8 cellular contexts compared by ENCODE assay signal in the genomic region with DNA sequence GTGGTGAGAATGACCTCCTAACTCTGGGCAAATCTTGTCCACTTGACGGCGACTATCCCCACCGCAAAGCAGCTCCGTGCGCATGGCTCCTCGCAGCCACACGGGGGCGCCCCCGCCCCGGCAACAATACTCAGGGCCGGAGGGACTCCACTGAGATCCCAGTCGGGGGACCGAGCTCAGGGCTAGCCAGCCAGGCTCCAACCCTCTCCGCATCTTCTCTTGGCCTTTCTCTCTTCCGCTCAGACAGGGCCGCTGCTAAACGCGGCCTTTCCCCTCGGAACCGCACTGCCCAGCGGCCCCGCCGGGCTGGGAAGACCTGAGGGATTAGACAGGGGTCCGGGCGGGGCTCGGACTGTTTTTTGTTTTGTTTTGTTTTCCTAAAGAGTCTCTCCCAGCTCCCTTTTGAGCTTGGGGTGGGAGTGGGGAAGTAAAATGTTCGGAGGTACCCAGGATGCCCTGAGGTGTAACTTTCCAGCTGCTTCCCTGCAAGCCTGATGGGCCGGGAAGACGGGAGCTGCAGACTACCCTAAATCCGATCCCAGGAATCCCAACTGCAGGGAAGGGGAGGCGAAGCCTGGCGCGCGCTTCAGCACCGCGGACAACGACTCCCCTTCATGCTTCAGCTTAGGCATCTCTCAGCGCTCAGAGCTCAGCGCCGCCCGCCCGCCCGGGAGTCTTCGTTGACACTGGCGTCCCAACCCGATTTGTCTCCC. TPM values are rescaled to one million over a fixed set of nuclear protein-coding genes. Genes with fewer than 3 reads are reported as not detected.
DNase-seq lines count a peak whose midpoint lies in the region; ATAC-seq and TF ChIP-seq lines count a peak whose summit lies in the region.

No MANE protein-coding gene starts in this region.

- DNase-seq in NCI-H1694 treated with DMSO at 0.1 percent for 48 hours (lab: John Stamatoyannopoulos, UW) (peak; percentile 46), UCSD-AML1 (lab: John Stamatoyannopoulos, UW; ENCODE audit: unreplicated experiment) (peak; percentile 82), brain microvascular endothelial cell (peak; percentile 77), gastrocnemius medialis (peak; percentile 40 to 60)

- H3K9me3 ChIP-seq in iPS-15b (ENCODE audit: control insufficient read depth, insufficient read depth, low read length) (no peaks in the 10 kb centered on the region), gastrocnemius medialis (no peaks in the 10 kb centered on the region)

- TF ChIP-seq CTCF in GM12875 (IDR thresholded peaks at IDR 0.05; ENCODE audit: borderline replicate concordance, insufficient read depth, low read depth, low read length), result peak; percentile 97
- peak; percentile 99 for TF ChIP-seq CTCF in brain microvascular endothelial cell (IDR thresholded peaks at IDR 0.05; ENCODE audit: low read depth, low read length, missing control alignments)
- peak; percentile 72 to 95 (median 89) for TF ChIP-seq CTCF in gastrocnemius medialis (IDR thresholded peaks at IDR 0.05 in 4 of 5, conservative IDR thresholded peaks at IDR 0.05 in 1 of 5)

- H3K4me1 ChIP-seq in iPS-15b (ENCODE audit: control insufficient read depth, insufficient read depth, low read length) (peaks cover 14% of the 10 kb centered on the region), gastrocnemius medialis (peaks cover 21 to 39% of the 10 kb centered on the region in 2 donors)

- H3K36me3 ChIP-seq in brain microvascular endothelial cell (replicated peaks) (no peaks in the 10 kb centered on the region), iPS-15b (ENCODE audit: control insufficient read depth, insufficient read depth, low read length) (no peaks in the 10 kb centered on the region), gastrocnemius medialis (no peaks in the 10 kb centered on the region)

- in situ Hi-C loops in brain microvascular endothelial cell (cut with HindIII; ENCODE audit: low pct_ligation_motif_present, low sequenced_read_pairs), result no loop called here
- in situ Hi-C loops in gastrocnemius medialis (cut with MboI; ENCODE audit: low sequenced_read_pairs in 4 of 4), result loop anchor here in 1 of 4 donors (10.0 kb wide), 1 partner anchor 234 kb away; no protein-coding TSS in a partner anchor

- H3K27me3 ChIP-seq in brain microvascular endothelial cell (replicated peaks) (no peaks in the 10 kb centered on the region), iPS-15b (ENCODE audit: control insufficient read depth, insufficient read depth, low read length) (peaks cover 23% of the 10 kb centered on the region), gastrocnemius medialis (no peaks in the 10 kb centered on the region)

- no peak for TF ChIP-seq POLR2A in gastrocnemius medialis (IDR thresholded peaks at IDR 0.05)

- H3K27ac ChIP-seq in brain microvascular endothelial cell (no peak overlapping the region), gastrocnemius medialis (no peak overlapping the region)

- peak; percentile 50 for ATAC-seq in HG02763 (IDR thresholded peaks at IDR 0.05; ENCODE audit: unreplicated experiment)
- ATAC-seq in gastrocnemius medialis, result peak; percentile 80 to 86
- ATAC-seq in GM19452 (IDR thresholded peaks at IDR 0.05; ENCODE audit: unreplicated experiment), result no peak

- no peak overlapping the region for H3K9ac ChIP-seq in iPS-15b (ENCODE audit: low read depth, low read length)

- H3K4me3 ChIP-seq in GM12875 (ENCODE audit: low read depth, low read length) (peak overlapping the region; percentile 55), brain microvascular endothelial cell (ENCODE audit: low read depth, low read length) (peak overlapping the region; percentile 48), iPS-15b (ENCODE audit: low read depth, low read length) (peak overlapping the region; percentile 85), gastrocnemius medialis (peak overlapping the region; percentile 29 to 53 (median 46))

- intact Hi-C loops in gastrocnemius medialis (cut with DNase I; ENCODE audit: low total_unique reads), result loop anchor here (1.0 to 2.0 kb wide), 3 partner anchors 48 to 232 kb away; no protein-coding TSS in a partner anchor

RNA-seq across cellular contexts. Expression of a gene that starts 2.7 kb away (rescaled TPM):
- 1 to 10 TPM in 1 of 4 donors, under 1 TPM in 2, not detected in 1; 0.33 to 2.4 (median 0.39) TPM for total RNA-seq in gastrocnemius medialis

RNA-seq across cellular contexts. Expression of a gene that starts 22.7 kb away (rescaled TPM):
- total RNA-seq in gastrocnemius medialis, result 10 to 100 TPM; 25.8 to 85.5 (median 48.3) TPM

RNA-seq across cellular contexts. Expression of a gene that starts 57.7 kb away (rescaled TPM):
- total RNA-seq in gastrocnemius medialis, result 10 to 100 TPM; 12.9 to 37.0 (median 16.0) TPM
